In the genomic region with DNA sequence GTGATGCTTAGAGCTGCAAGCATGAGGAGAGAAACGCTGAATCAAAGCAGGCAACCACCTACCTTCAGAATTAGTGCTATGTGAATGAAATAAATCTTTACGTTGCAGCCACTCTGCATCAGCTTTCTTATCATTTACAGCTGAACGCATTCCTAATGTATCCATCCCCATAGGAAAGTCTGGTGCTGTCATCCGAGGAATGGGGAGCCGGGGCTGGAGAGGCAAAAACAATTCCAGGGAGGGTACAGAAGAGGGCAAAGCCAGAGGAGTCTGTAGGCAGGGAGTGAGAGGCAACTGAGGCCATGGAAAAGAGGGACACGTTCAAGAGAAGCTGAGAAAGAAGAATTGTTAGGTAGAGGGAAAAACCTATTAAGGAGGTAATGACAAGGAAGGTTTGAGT, we compare ENCODE assay signal across 31 cellular contexts.
"Had no signal": no experiment of that assay in that cellular context is flagged by ENCODE, and none has a peak within 500 bp of the region (broad histone marks: within the 10 kb centered on the region; RNA-seq: fewer than 3 reads in every experiment).

No MANE protein-coding gene starts in this region.

- H3K4me1 ChIP-seq: pancreas, parathyroid adenoma, prostate gland, psoas muscle, right atrium auricular region, right lobe of liver, sigmoid colon, spleen had no signal

- H3K36me3 ChIP-seq: neural progenitor cell, neutrophil, ovary, pancreas, prostate gland, right atrium auricular region, right lobe of liver, sigmoid colon, spleen had no signal

- H3K9ac ChIP-seq: neural progenitor cell, parathyroid adenoma had no signal

- DNase-seq: naive B cell; naive thymus-derived CD4-positive, alpha-beta T cell; naive thymus-derived CD8-positive, alpha-beta T cell; natural killer cell; nucleus accumbens; occipital lobe; ovary; pancreas; posterior cingulate gyrus; psoas muscle; retina; right cardiac atrium; right lobe of liver; sigmoid colon; small intestine; spleen; stimulated activated CD4-positive, alpha-beta T cell treated with anti-CD3 and anti-CD28 coated beads, Interleukin-12 subunit alpha, Interleukin-12 subunit beta, amount 100 ng/mL, for 4 hours; stimulated activated CD4-positive, alpha-beta T cell treated with anti-CD3 and anti-CD28 coated beads, Interleukin-15, amount 100 ng/mL, for 24 hours; stimulated activated CD4-positive, alpha-beta T cell treated with anti-CD3 and anti-CD28 coated beads, Interleukin-1b, Interleukin-23, amount 100 ng/mL, for 48 hours; stimulated activated CD4-positive, alpha-beta T cell treated with anti-CD3 and anti-CD28 coated beads, Interleukin-2, amount 100 ng/mL, for 24 hours had no signal

- H3K9me3 Mint-ChIP-seq: naive B cell; naive thymus-derived CD4-positive, alpha-beta T cell; naive thymus-derived CD8-positive, alpha-beta T cell; natural killer cell; natural killer cell treated with Interleukin-12 subunit alpha and Interleukin-12 subunit beta and Interleukin-15 and Interleukin-18, amount 100 ng/mL, for 72 hours; nephron; neural crest cell; neural progenitor cell had no signal

- H3K79me2 ChIP-seq: parathyroid adenoma had no signal

- H2AFZ ChIP-seq: neural progenitor cell, parathyroid adenoma had no signal

- H3K27ac Mint-ChIP-seq: naive thymus-derived CD4-positive, alpha-beta T cell; naive thymus-derived CD8-positive, alpha-beta T cell; natural killer cell; natural killer cell treated with Interleukin-12 subunit alpha and Interleukin-12 subunit beta and Interleukin-15 and Interleukin-18, amount 100 ng/mL, for 72 hours; nephron; neural progenitor cell; progenitor cell of endocrine pancreas had no signal

- H3K9me3 ChIP-seq: neutrophil, ovary, pancreas, prostate gland, psoas muscle, right atrium auricular region, right lobe of liver, sigmoid colon, spleen had no signal

- H3K4me3 Mint-ChIP-seq: naive thymus-derived CD4-positive, alpha-beta T cell; naive thymus-derived CD8-positive, alpha-beta T cell; natural killer cell; natural killer cell treated with Interleukin-12 subunit alpha and Interleukin-12 subunit beta and Interleukin-15 and Interleukin-18, amount 100 ng/mL, for 72 hours; nephron; neural crest cell; neural progenitor cell had no signal

- H3K4me3 ChIP-seq: neural progenitor cell, ovary, pancreas, prostate gland, psoas muscle, right atrium auricular region, right lobe of liver, sigmoid colon, skin epidermis, smooth muscle cell, spleen had no signal

- H3K36me3 Mint-ChIP-seq: naive B cell; naive thymus-derived CD4-positive, alpha-beta T cell; naive thymus-derived CD8-positive, alpha-beta T cell; natural killer cell; neural progenitor cell had no signal

- FAIRE-seq: pancreas, small intestine had no signal

- H3K27ac ChIP-seq: neural progenitor cell, neutrophil, ovary, pancreas, parathyroid adenoma, prostate gland, psoas muscle, right atrium auricular region, right lobe of liver, sigmoid colon, skin epidermis, spleen had no signal

- H3K27me3 ChIP-seq: neural progenitor cell, neutrophil, ovary, pancreas, right atrium auricular region, right lobe of liver, sigmoid colon, spleen had no signal

- H3K4me1 Mint-ChIP-seq: naive B cell; naive thymus-derived CD4-positive, alpha-beta T cell; naive thymus-derived CD8-positive, alpha-beta T cell; natural killer cell; neural crest cell had no signal

- H3K4me2 ChIP-seq: neural progenitor cell, smooth muscle cell had no signal
